In genomic region chr4:2041234-2042130, GRCh38 we compare ENCODE assay signal across 1 cellular context.
TF ChIP-seq lines count a peak whose summit lies in the region.

No MANE protein-coding gene starts in this region.

TF ChIP-seq in HepG2, 621 proteins besides CTCF, POLR2A, EP300 and RAD21 (continued from another document and continues in another):
- TF ChIP-seq, protein P1, sequence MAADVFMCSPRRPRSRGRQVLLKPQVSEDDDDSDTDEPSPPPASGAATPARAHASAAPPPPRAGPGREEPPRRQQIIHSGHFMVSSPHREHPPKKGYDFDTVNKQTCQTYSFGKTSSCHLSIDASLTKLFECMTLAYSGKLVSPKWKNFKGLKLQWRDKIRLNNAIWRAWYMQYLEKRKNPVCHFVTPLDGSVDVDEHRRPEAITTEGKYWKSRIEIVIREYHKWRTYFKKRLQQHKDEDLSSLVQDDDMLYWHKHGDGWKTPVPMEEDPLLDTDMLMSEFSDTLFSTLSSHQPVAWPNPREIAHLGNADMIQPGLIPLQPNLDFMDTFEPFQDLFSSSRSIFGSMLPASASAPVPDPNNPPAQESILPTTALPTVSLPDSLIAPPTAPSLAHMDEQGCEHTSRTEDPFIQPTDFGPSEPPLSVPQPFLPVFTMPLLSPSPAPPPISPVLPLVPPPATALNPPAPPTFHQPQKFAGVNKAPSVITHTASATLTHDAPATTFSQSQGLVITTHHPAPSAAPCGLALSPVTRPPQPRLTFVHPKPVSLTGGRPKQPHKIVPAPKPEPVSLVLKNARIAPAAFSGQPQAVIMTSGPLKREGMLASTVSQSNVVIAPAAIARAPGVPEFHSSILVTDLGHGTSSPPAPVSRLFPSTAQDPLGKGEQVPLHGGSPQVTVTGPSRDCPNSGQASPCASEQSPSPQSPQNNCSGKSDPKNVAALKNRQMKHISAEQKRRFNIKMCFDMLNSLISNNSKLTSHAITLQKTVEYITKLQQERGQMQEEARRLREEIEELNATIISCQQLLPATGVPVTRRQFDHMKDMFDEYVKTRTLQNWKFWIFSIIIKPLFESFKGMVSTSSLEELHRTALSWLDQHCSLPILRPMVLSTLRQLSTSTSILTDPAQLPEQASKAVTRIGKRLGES (CRISPR knock-in tag; IDR thresholded peaks at IDR 0.05; ENCODE audit: borderline replicate concordance): peak; percentile 34; the same call in 1 of the 2 replicates
- TF ChIP-seq ZNF773 (CRISPR knock-in tag; IDR thresholded peaks at IDR 0.05; ENCODE audit: borderline replicate concordance): no peak
- TF ChIP-seq POLR2AphosphoS2 (IDR thresholded peaks at IDR 0.05; ENCODE audit: low read depth, low read length): no peak
- TF ChIP-seq, protein P2, sequence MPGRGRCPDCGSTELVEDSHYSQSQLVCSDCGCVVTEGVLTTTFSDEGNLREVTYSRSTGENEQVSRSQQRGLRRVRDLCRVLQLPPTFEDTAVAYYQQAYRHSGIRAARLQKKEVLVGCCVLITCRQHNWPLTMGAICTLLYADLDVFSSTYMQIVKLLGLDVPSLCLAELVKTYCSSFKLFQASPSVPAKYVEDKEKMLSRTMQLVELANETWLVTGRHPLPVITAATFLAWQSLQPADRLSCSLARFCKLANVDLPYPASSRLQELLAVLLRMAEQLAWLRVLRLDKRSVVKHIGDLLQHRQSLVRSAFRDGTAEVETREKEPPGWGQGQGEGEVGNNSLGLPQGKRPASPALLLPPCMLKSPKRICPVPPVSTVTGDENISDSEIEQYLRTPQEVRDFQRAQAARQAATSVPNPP (CRISPR knock-in tag; IDR thresholded peaks at IDR 0.05): no peak
- no peak for TF ChIP-seq ZNF451 (CRISPR knock-in tag; IDR thresholded peaks at IDR 0.05)
- 0 out of 2 replicates have a peak, but pooled peaks have one; percentile 40 for TF ChIP-seq ESRRA (CRISPR knock-in tag; IDR thresholded peaks at IDR 0.05; ENCODE audit: low read depth)
- peak; percentile 46; the same call in 1 of the 2 replicates for TF ChIP-seq POGZ (CRISPR knock-in tag; IDR thresholded peaks at IDR 0.05)
- TF ChIP-seq PAF1 (CRISPR knock-in tag; IDR thresholded peaks at IDR 0.05): no peak
- TF ChIP-seq ZNF367 (CRISPR knock-in tag; IDR thresholded peaks at IDR 0.05; ENCODE audit: borderline replicate concordance): no peak
- TF ChIP-seq ATF6 (CRISPR knock-in tag; conservative IDR thresholded peaks at IDR 0.05): no peak
- TF ChIP-seq EED (CRISPR knock-in tag; IDR thresholded peaks at IDR 0.05): no peak
- TF ChIP-seq ZMYM3 (CRISPR knock-in tag; IDR thresholded peaks at IDR 0.05): peak; percentile 96
- TF ChIP-seq ZNF558 (CRISPR knock-in tag; IDR thresholded peaks at IDR 0.05; ENCODE audit: borderline replicate concordance): no peak
- peak; percentile 40; the same call in 1 of the 2 replicates for TF ChIP-seq HDAC1 (CRISPR knock-in tag; IDR thresholded peaks at IDR 0.05)
- TF ChIP-seq HOXA9 (CRISPR knock-in tag; IDR thresholded peaks at IDR 0.05; ENCODE audit: borderline replicate concordance): no peak
- TF ChIP-seq MXD1 (CRISPR knock-in tag; IDR thresholded peaks at IDR 0.05): peak; percentile 55; the same call in 1 of the 2 replicates
- TF ChIP-seq ARID4A (CRISPR knock-in tag; IDR thresholded peaks at IDR 0.05; ENCODE audit: borderline replicate concordance): peak; percentile 66; the same call in 1 of the 2 replicates
- TF ChIP-seq MTA1 (CRISPR knock-in tag; IDR thresholded peaks at IDR 0.05; ENCODE audit: borderline replicate concordance): no peak
- peak; percentile 63 for TF ChIP-seq ZNF687 (CRISPR knock-in tag; IDR thresholded peaks at IDR 0.05)
- no peak for TF ChIP-seq ZNF281 (CRISPR knock-in tag; IDR thresholded peaks at IDR 0.05; ENCODE audit: borderline replicate concordance)
- peak; percentile 29; the same call in 1 of the 2 replicates for TF ChIP-seq ZNF333 (CRISPR knock-in tag; IDR thresholded peaks at IDR 0.05; ENCODE audit: borderline replicate concordance)
- TF ChIP-seq NRL (CRISPR knock-in tag; IDR thresholded peaks at IDR 0.05; ENCODE audit: borderline replicate concordance): peak; percentile 30; the same call in 1 of the 2 replicates
- TF ChIP-seq, protein P3, sequence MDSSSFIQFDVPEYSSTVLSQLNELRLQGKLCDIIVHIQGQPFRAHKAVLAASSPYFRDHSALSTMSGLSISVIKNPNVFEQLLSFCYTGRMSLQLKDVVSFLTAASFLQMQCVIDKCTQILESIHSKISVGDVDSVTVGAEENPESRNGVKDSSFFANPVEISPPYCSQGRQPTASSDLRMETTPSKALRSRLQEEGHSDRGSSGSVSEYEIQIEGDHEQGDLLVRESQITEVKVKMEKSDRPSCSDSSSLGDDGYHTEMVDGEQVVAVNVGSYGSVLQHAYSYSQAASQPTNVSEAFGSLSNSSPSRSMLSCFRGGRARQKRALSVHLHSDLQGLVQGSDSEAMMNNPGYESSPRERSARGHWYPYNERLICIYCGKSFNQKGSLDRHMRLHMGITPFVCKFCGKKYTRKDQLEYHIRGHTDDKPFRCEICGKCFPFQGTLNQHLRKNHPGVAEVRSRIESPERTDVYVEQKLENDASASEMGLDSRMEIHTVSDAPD (CRISPR knock-in tag; IDR thresholded peaks at IDR 0.05): no peak
- no peak for TF ChIP-seq NFRKB (IDR thresholded peaks at IDR 0.05)
- TF ChIP-seq ELF1 (CRISPR knock-in tag; IDR thresholded peaks at IDR 0.05): peak; percentile 27; the same call in 1 of the 2 replicates
- TF ChIP-seq FOXO1 (CRISPR knock-in tag; IDR thresholded peaks at IDR 0.05): no peak
- 0 out of 2 replicates have a peak, but pooled peaks have one; percentile 18 for TF ChIP-seq YEATS4 (CRISPR knock-in tag; IDR thresholded peaks at IDR 0.05; ENCODE audit: borderline replicate concordance)
- no peak for TF ChIP-seq TGIF2 (CRISPR knock-in tag; IDR thresholded peaks at IDR 0.05)
- no peak for TF ChIP-seq ZSCAN12 (CRISPR knock-in tag; IDR thresholded peaks at IDR 0.05)
- 0 out of 2 replicates have a peak, but pooled peaks have one; percentile 15 for TF ChIP-seq ZNF691 (CRISPR knock-in tag; IDR thresholded peaks at IDR 0.05; ENCODE audit: borderline replicate concordance, low read depth)
- peak; percentile 49 for TF ChIP-seq POLR2G (IDR thresholded peaks at IDR 0.05; ENCODE audit: low read depth, low read length)
- TF ChIP-seq ZNF543 (CRISPR knock-in tag; IDR thresholded peaks at IDR 0.05): no peak
- peak; percentile 8; the same call in 1 of the 2 replicates for TF ChIP-seq SALL1 (CRISPR knock-in tag; IDR thresholded peaks at IDR 0.05)
- TF ChIP-seq ZNF768 (CRISPR knock-in tag; IDR thresholded peaks at IDR 0.05): peak; percentile 72; the same call in 1 of the 2 replicates
- no peak for TF ChIP-seq MIER3 (CRISPR knock-in tag; IDR thresholded peaks at IDR 0.05; ENCODE audit: borderline replicate concordance)
